ENCODE assay signal across 1 cellular context in the genomic region with DNA sequence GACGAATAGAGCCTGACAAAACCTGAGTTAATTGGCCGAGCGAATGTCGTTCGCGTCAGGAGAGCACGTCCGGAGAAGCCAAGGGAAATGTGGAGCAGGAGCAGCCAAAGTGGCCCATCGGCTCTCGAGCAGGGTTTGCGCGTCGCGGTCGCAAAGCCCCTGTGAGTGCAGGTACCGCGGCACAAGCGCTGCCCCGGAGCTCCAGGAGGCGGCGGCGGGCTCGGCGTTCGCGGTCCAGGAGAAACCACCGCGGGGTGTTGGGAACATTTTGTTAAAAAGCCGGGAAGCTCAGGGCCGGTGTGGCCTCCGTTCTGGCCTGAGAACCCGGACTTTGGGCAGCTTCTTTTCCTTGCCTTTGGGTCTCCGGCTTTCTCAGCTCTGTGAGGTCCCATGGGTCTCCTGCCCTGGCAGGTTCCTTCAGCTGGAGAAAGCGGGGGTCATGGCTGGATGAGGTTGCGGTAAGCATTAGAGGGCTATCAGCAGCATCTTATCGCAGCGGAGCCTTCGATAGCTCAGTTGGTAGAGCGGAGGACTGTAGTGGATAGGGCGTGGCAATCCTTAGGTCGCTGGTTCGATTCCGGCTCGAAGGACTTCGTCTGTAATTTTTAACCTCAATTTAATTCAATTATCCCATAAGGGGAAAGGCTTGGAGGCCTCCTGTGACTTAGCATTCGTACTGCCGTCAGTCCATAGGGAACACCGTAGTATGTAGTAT.
TF ChIP-seq lines count a peak whose summit lies in the region.

No MANE protein-coding gene starts in this region.

TF ChIP-seq in WTC11, 78 proteins besides CTCF, POLR2A, EP300 and RAD21 (continued from another document):
- TF ChIP-seq, protein P1, sequence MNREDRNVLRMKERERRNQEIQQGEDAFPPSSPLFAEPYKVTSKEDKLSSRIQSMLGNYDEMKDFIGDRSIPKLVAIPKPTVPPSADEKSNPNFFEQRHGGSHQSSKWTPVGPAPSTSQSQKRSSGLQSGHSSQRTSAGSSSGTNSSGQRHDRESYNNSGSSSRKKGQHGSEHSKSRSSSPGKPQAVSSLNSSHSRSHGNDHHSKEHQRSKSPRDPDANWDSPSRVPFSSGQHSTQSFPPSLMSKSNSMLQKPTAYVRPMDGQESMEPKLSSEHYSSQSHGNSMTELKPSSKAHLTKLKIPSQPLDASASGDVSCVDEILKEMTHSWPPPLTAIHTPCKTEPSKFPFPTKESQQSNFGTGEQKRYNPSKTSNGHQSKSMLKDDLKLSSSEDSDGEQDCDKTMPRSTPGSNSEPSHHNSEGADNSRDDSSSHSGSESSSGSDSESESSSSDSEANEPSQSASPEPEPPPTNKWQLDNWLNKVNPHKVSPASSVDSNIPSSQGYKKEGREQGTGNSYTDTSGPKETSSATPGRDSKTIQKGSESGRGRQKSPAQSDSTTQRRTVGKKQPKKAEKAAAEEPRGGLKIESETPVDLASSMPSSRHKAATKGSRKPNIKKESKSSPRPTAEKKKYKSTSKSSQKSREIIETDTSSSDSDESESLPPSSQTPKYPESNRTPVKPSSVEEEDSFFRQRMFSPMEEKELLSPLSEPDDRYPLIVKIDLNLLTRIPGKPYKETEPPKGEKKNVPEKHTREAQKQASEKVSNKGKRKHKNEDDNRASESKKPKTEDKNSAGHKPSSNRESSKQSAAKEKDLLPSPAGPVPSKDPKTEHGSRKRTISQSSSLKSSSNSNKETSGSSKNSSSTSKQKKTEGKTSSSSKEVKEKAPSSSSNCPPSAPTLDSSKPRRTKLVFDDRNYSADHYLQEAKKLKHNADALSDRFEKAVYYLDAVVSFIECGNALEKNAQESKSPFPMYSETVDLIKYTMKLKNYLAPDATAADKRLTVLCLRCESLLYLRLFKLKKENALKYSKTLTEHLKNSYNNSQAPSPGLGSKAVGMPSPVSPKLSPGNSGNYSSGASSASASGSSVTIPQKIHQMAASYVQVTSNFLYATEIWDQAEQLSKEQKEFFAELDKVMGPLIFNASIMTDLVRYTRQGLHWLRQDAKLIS (CRISPR knock-in tag; IDR thresholded peaks at IDR 0.05; ENCODE audit: borderline replicate concordance) = no peak
- TF ChIP-seq, protein P2, sequence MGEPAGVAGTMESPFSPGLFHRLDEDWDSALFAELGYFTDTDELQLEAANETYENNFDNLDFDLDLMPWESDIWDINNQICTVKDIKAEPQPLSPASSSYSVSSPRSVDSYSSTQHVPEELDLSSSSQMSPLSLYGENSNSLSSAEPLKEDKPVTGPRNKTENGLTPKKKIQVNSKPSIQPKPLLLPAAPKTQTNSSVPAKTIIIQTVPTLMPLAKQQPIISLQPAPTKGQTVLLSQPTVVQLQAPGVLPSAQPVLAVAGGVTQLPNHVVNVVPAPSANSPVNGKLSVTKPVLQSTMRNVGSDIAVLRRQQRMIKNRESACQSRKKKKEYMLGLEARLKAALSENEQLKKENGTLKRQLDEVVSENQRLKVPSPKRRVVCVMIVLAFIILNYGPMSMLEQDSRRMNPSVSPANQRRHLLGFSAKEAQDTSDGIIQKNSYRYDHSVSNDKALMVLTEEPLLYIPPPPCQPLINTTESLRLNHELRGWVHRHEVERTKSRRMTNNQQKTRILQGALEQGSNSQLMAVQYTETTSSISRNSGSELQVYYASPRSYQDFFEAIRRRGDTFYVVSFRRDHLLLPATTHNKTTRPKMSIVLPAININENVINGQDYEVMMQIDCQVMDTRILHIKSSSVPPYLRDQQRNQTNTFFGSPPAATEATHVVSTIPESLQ (CRISPR knock-in tag; IDR thresholded peaks at IDR 0.05) = no peak
- peak; percentile 51; the same call in 1 of the 2 replicates for TF ChIP-seq FOXP1 (CRISPR knock-in tag; IDR thresholded peaks at IDR 0.05; ENCODE audit: borderline replicate concordance)
- TF ChIP-seq, protein P3, sequence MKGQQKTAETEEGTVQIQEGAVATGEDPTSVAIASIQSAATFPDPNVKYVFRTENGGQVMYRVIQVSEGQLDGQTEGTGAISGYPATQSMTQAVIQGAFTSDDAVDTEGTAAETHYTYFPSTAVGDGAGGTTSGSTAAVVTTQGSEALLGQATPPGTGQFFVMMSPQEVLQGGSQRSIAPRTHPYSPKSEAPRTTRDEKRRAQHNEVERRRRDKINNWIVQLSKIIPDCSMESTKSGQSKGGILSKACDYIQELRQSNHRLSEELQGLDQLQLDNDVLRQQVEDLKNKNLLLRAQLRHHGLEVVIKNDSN (CRISPR knock-in tag; IDR thresholded peaks at IDR 0.05) = 0 out of 2 replicates have a peak, but pooled peaks have one; percentile 9
- TF ChIP-seq TEAD4 (CRISPR knock-in tag; IDR thresholded peaks at IDR 0.05) = no peak
- TF ChIP-seq HMGA2 (CRISPR knock-in tag; IDR thresholded peaks at IDR 0.05) = peak; percentile 74
- no peak; the same call in 1 of the 2 replicates for TF ChIP-seq PRRX2 (CRISPR knock-in tag; IDR thresholded peaks at IDR 0.05)
- no peak for TF ChIP-seq GTF2I (CRISPR knock-in tag; conservative IDR thresholded peaks at IDR 0.05)
- no peak for TF ChIP-seq NR3C1 (CRISPR knock-in tag; conservative IDR thresholded peaks at IDR 0.05; ENCODE audit: low read depth)
- TF ChIP-seq JAZF1 (CRISPR knock-in tag; IDR thresholded peaks at IDR 0.05) = no peak
